8 cellular contexts compared by ENCODE assay signal in genomic region chr20:35954200-35954906, GRCh38. TPM values are rescaled to one million over a fixed set of nuclear protein-coding genes. Genes with fewer than 3 reads are reported as not detected.
A peak's percentile ranks its signal among the peaks of the same experiment; 100 is the strongest.
DNase-seq lines count a peak whose midpoint lies in the region; ATAC-seq and TF ChIP-seq lines count a peak whose summit lies in the region.

SCAND1 (minus strand) TSS chr20:35954502; CDS start chr20:35954284, 218 bp downstream.

- no peaks in the 10 kb centered on the region for H3K9me3 ChIP-seq in fibroblast of lung (ENCODE audit: control insufficient read depth, insufficient read depth, low read depth, low read length)

- H3K36me3 Mint-ChIP-seq in activated T-helper 17 cell treated with anti-CD3 and anti-CD28 coated beads, Interleukin-2, amount 50 U/mL, for 72 hours (ENCODE audit: low read depth), result peaks cover 26% of the 10 kb centered on the region
- peaks cover 5 to 6% (median 6%) of the 10 kb centered on the region in 3 donors for H3K36me3 Mint-ChIP-seq in naive thymus-derived CD8-positive, alpha-beta T cell

- peak within 1 kb of the TSS; percentile 95 for H3K4me3 ChIP-seq in LNCaP clone FGC (ENCODE audit: low read depth, low read length)
- peak within 1 kb of the TSS; percentile 85 to 95 (median 88) for H3K4me3 ChIP-seq in fibroblast of lung (replicated peaks in 1 of 4; ENCODE audit: control extremely low read depth in 1 of 4, insufficient read depth in 1 of 4, low read depth in 3 of 4, low read length in 4 of 4)

- ATAC-seq in activated T-helper 17 cell treated with anti-CD3 and anti-CD28 coated beads, Interleukin-2, amount 50 U/mL, for 72 hours (replicated peaks), result peak; percentile 90
- ATAC-seq in naive thymus-derived CD8-positive, alpha-beta T cell, result peak; percentile 86

- H3K27ac Mint-ChIP-seq in activated T-helper 17 cell treated with anti-CD3 and anti-CD28 coated beads, Interleukin-2, amount 50 U/mL, for 72 hours, result peak within 1 kb of the TSS; percentile 99
- peak within 1 kb of the TSS; percentile 94 to 100 (median 99) for H3K27ac Mint-ChIP-seq in naive thymus-derived CD8-positive, alpha-beta T cell

- peaks cover 4% of the 10 kb centered on the region for H3K4me1 ChIP-seq in fibroblast of lung (ENCODE audit: control insufficient read depth, extremely low read depth, insufficient read depth, low read length)

- peak within 1 kb of the TSS; percentile 91 for H2AFZ ChIP-seq in fibroblast of lung (ENCODE audit: low read length)

- H3K9ac ChIP-seq in fibroblast of lung (ENCODE audit: insufficient read depth, low read length), result peak within 1 kb of the TSS; percentile 99

- peak within 1 kb of the TSS; percentile 98 for H3K4me2 ChIP-seq in fibroblast of lung (ENCODE audit: extremely low read depth, insufficient read depth, low read length)

- peaks cover 5% of the 10 kb centered on the region for H3K4me1 Mint-ChIP-seq in activated T-helper 17 cell treated with anti-CD3 and anti-CD28 coated beads, Interleukin-2, amount 50 U/mL, for 72 hours
- H3K4me1 Mint-ChIP-seq in naive thymus-derived CD8-positive, alpha-beta T cell, result peaks cover 6 to 31% (median 26%) of the 10 kb centered on the region in 4 donors

- peak within 1 kb of the TSS; percentile 99 for H3K4me3 Mint-ChIP-seq in activated T-helper 17 cell treated with anti-CD3 and anti-CD28 coated beads, Interleukin-2, amount 50 U/mL, for 72 hours
- H3K4me3 Mint-ChIP-seq in naive thymus-derived CD8-positive, alpha-beta T cell, result peak within 1 kb of the TSS; percentile 89 to 100 (median 99)

- no peaks in the 10 kb centered on the region for H3K27me3 Mint-ChIP-seq in activated T-helper 17 cell treated with anti-CD3 and anti-CD28 coated beads, Interleukin-2, amount 50 U/mL, for 72 hours
- no peaks in the 10 kb centered on the region for H3K27me3 Mint-ChIP-seq in naive thymus-derived CD8-positive, alpha-beta T cell

- CTCF ChIA-PET in RWPE1 (lab: Yijun Ruan, JAX), result interaction anchor here (0.5 to 2.5 kb wide), 46 partner anchors 8 to 904 kb away, joined by 3 to 17 read pairs (median 4); partner anchors contain the start of genes CNBD2 and RBM39

- TF ChIP-seq CTCF in LNCaP clone FGC (IDR thresholded peaks at IDR 0.05; ENCODE audit: control insufficient read depth, extremely low read depth, insufficient read depth) (peak; percentile 100), RWPE1 (conservative IDR thresholded peaks at IDR 0.05; ENCODE audit: low read depth) (peak; percentile 100), fibroblast of lung (conservative IDR thresholded peaks at IDR 0.05 in 1 of 2, IDR thresholded peaks at IDR 0.05 in 1 of 2; ENCODE audit: low read depth in 1 of 2, low read length in 2 of 2) (peak; percentile 87 to 90)

- no peaks in the 10 kb centered on the region for H3K27me3 ChIP-seq in fibroblast of lung (ENCODE audit: control insufficient read depth, insufficient read depth, low read length)

- peaks cover 22% of the 10 kb centered on the region for H3K79me2 ChIP-seq in fibroblast of lung (ENCODE audit: control insufficient read depth, insufficient read depth, low read length)

- H4K20me1 ChIP-seq in fibroblast of lung (ENCODE audit: control insufficient read depth, extremely low read depth, insufficient read depth, low read length), result no peaks in the 10 kb centered on the region

- DNase-seq in ELR (ENCODE audit: low read depth), result peak; percentile 100
- peak; percentile 97 for DNase-seq in H4 (ENCODE audit: low spot score)
- DNase-seq in LNCaP clone FGC (ENCODE audit: low read depth), result peak; percentile 95
- peak; percentile 100 for DNase-seq in RWPE1 (ENCODE audit: low spot score)
- peak; percentile 95 to 98 for DNase-seq in fibroblast of lung (ENCODE audit: low read depth in 2 of 2)
- DNase-seq in naive thymus-derived CD8-positive, alpha-beta T cell, result peak; percentile 93 to 99 (median 97)
- DNase-seq in stimulated activated naive CD4-positive, alpha-beta T cell (lab: John Stamatoyannopoulos, UW), result peak; percentile 90 to 97 (median 96)

- H3K27ac ChIP-seq in RWPE1 (peak within 1 kb of the TSS; percentile 99), fibroblast of lung (ENCODE audit: insufficient read depth, low read length) (peak within 1 kb of the TSS; percentile 99)

- POLR2A ChIA-PET in RWPE1 (lab: Yijun Ruan, JAX; ENCODE audit: low non-redundant PET), result interaction anchor here (0.5 to 3.3 kb wide), 9 partner anchors 13 to 319 kb away, joined by 3 to 15 read pairs (median 5); partner anchors contain the start of gene RBM39
- POLR2A ChIA-PET in naive thymus-derived CD8-positive, alpha-beta T cell (lab: Charles Lee), result interaction anchor here (0.6 to 3.5 kb wide), 38 partner anchors 8 to 1961 kb away, joined by 3 to 77 read pairs (median 4); partner anchors contain the start of genes AAR2, ACSS2, CEP250 and CPNE1

- no peaks in the 10 kb centered on the region for H3K9me3 Mint-ChIP-seq in activated T-helper 17 cell treated with anti-CD3 and anti-CD28 coated beads, Interleukin-2, amount 50 U/mL, for 72 hours
- H3K9me3 Mint-ChIP-seq in naive thymus-derived CD8-positive, alpha-beta T cell, result no peaks in the 10 kb centered on the region

- no peaks in the 10 kb centered on the region for H3K36me3 ChIP-seq in fibroblast of lung (ENCODE audit: control insufficient read depth, insufficient read depth, low read length)

RNA-seq across cellular contexts. Expression of gene SCAND1, which starts in this region (rescaled TPM):
- total RNA-seq in H4 (2014; rRNA removed; shearing (Covaris generic)), result 67.9 and 104 TPM in 2 replicates
- total RNA-seq in activated T-helper 17 cell treated with anti-CD3 and anti-CD28 coated beads, Interleukin-2, amount 50 U/mL, for 72 hours, result 10 to 100 TPM; 20.9 to 32.7 TPM
- 44.3 and 59.6 TPM in 2 replicates for total RNA-seq in fibroblast of lung
- polyA plus RNA-seq in fibroblast of lung, result 8.3 and 10.4 TPM in 2 replicates
- polyA plus RNA-seq in fibroblast of lung (2012), result 30.5 and 46.4 TPM in 2 replicates
- 5.1 and 8.3 TPM in 2 replicates for polyA minus RNA-seq in fibroblast of lung (ENCODE audit: low replicate concordance)
- 10 to 100 TPM; 59.6 to 62.6 TPM for total RNA-seq in naive thymus-derived CD8-positive, alpha-beta T cell
- 100 to 1,000 TPM; 156 to 206 (median 176) TPM for polyA plus RNA-seq in naive thymus-derived CD8-positive, alpha-beta T cell

Comparison
In these comparisons a context has a peak if more than half of its experiments do, and no peak if none do; other contexts are left out.
1. Peak in every context shown above with its lines: DNase-seq, ATAC-seq, H3K4me3 ChIP-seq and H3K27ac ChIP-seq.